Comparison of ENCODE assay signal across 17 cellular contexts in genomic region chr6:75288023-75288422, GRCh38.
"Had no signal": no experiment of that assay in that cellular context is flagged by ENCODE, and none has a peak within 500 bp of the region (broad histone marks: within the 10 kb centered on the region; RNA-seq: fewer than 3 reads in every experiment).

No MANE protein-coding gene starts in this region.

- H3K9ac ChIP-seq: parathyroid adenoma had no signal

- DNase-seq: activated CD4-positive, alpha-beta T cell treated with anti-CD3 and anti-CD28 coated beads, Interleukin-2, amount 50 U/mL, for 4 hours; activated effector memory CD4-positive, alpha-beta T cell treated with anti-CD3 and anti-CD28 coated beads, Interleukin-2, amount 50 U/mL, for 16 hours; activated T-cell treated with anti-CD3 and anti-CD28 coated beads, Interleukin-2, amount 50 U/mL, for 4 hours; aorta; erythroblast; mammary epithelial cell; mucosa of descending colon; naive thymus-derived CD4-positive, alpha-beta T cell; retina; substantia nigra had no signal

- H3K27ac ChIP-seq: gastroesophageal sphincter, parathyroid adenoma, tibial nerve, vagina had no signal

- H2AFZ ChIP-seq: parathyroid adenoma had no signal

- H3K9me3 ChIP-seq: gastroesophageal sphincter, mucosa of descending colon, tibial nerve, vagina had no signal

- H3K36me3 ChIP-seq: gastroesophageal sphincter, tibial nerve, vagina had no signal

- H3K27me3 ChIP-seq: gastroesophageal sphincter, tibial nerve, vagina had no signal

- H3K4me3 ChIP-seq: gastroesophageal sphincter, mucosa of descending colon, tibial nerve, vagina had no signal

- ATAC-seq: activated CD4-positive, CD25-positive, alpha-beta regulatory T cell treated with anti-CD3 and anti-CD28 coated beads, Interleukin-2, amount 50 U/mL, for 24 hours; activated T-cell treated with anti-CD3 and anti-CD28 coated beads, Interleukin-2, amount 50 U/mL, for 4 hours; gastroesophageal sphincter; left lobe of liver; mucosa of descending colon; naive thymus-derived CD4-positive, alpha-beta T cell; stimulated activated memory B cell treated with anti-CD40 and anti-IgM and Interleukin-4, amounts not matched to agents 10 μg/mL and 1 μg/mL and 100 μg/mL, for 72 hours had no signal
